ENCODE assay signal across 31 cellular contexts in genomic region chr5:41721521-41721920, GRCh38.
"Had no signal": no experiment of that assay in that cellular context is flagged by ENCODE, and none has a peak within 500 bp of the region (broad histone marks: within the 10 kb centered on the region; RNA-seq: fewer than 3 reads in every experiment).

No MANE protein-coding gene starts in this region.

- H3K4me2 ChIP-seq: smooth muscle cell had no signal

- H3K27me3 Mint-ChIP-seq: activated naive CD8-positive, alpha-beta T cell treated with anti-CD3 and anti-CD28 coated beads for 36 hours; brain; effector memory CD8-positive, alpha-beta T cell; progenitor cell of endocrine pancreas; stimulated activated memory B cell treated with anti-CD40 and anti-IgM and Interleukin-4, amounts not matched to agents 10 μg/mL and 1 μg/mL and 100 μg/mL, for 72 hours had no signal

- H3K4me1 Mint-ChIP-seq: activated naive CD8-positive, alpha-beta T cell treated with anti-CD3 and anti-CD28 coated beads for 36 hours; brain; nephron; stimulated activated memory B cell treated with anti-CD40 and anti-IgM and Interleukin-4, amounts not matched to agents 10 μg/mL and 1 μg/mL and 100 μg/mL, for 72 hours had no signal

- H3K27ac Mint-ChIP-seq: activated naive CD4-positive, alpha-beta T cell treated with anti-CD3 and anti-CD28 coated beads for 36 hours; activated naive CD8-positive, alpha-beta T cell treated with anti-CD3 and anti-CD28 coated beads for 36 hours; brain; effector memory CD8-positive, alpha-beta T cell; nephron; progenitor cell of endocrine pancreas; stimulated activated memory B cell treated with anti-CD40 and anti-IgM and Interleukin-4, amounts not matched to agents 10 μg/mL and 1 μg/mL and 100 μg/mL, for 72 hours had no signal

- H3K4me3 ChIP-seq: ascending aorta, cardiac muscle cell, colonic mucosa, left lung, lower lobe of right lung, mucosa of descending colon, ovary, right lobe of liver, smooth muscle cell, stomach, suprapubic skin, tibial artery, upper lobe of right lung had no signal

- DNase-seq: activated CD4-positive, alpha-beta T cell treated with anti-CD3 and anti-CD28 coated beads for 4 hours; activated CD4-positive, alpha-beta T cell treated with anti-CD3 and anti-CD28 coated beads, Interleukin-2, amount 50 U/mL, for 48 hours; activated CD8-positive, alpha-beta memory T cell treated with anti-CD3 and anti-CD28 coated beads for 24 hours; activated effector memory CD4-positive, alpha-beta T cell treated with anti-CD3 and anti-CD28 coated beads, Interleukin-2, amount 50 U/mL, for 16 hours; activated naive CD4-positive, alpha-beta T cell treated with anti-CD3 and anti-CD28 coated beads for 36 hours; activated naive CD8-positive, alpha-beta T cell treated with anti-CD3 and anti-CD28 coated beads for 36 hours; cerebellar nuclear complex; colonic mucosa; effector memory CD8-positive, alpha-beta T cell; erythroblast; left lung; lower lobe of right lung; mesendoderm; mucosa of descending colon; ovary; right lobe of liver; stimulated activated CD4-positive, alpha-beta T cell treated with anti-CD3 and anti-CD28 coated beads, Interleukin-1b, Interleukin-23, amount 100 ng/mL, for 48 hours; stimulated activated CD4-positive, alpha-beta T cell treated with anti-CD3 and anti-CD28 coated beads, Interleukin-4, amount 100 ng/mL, for 4 hours; stimulated activated CD8-positive, alpha-beta memory T cell treated with anti-CD3 and anti-CD28 coated beads, Interleukin-4, amount 100 ng/mL, for 48 hours; stomach; tibial artery; upper lobe of right lung had no signal

- H3K36me3 ChIP-seq: ascending aorta, cardiac muscle cell, colonic mucosa, left lung, lower lobe of right lung, ovary, right lobe of liver, stomach, suprapubic skin, tibial artery, upper lobe of right lung had no signal

- H3K27me3 ChIP-seq: ascending aorta, cardiac muscle cell, colonic mucosa, left lung, ovary, right lobe of liver, stomach, suprapubic skin, tibial artery, upper lobe of right lung had no signal

- H3K9me3 ChIP-seq: ascending aorta, colonic mucosa, left lung, lower lobe of right lung, mucosa of descending colon, ovary, right lobe of liver, tibial artery, upper lobe of right lung had no signal

- ATAC-seq: effector memory CD8-positive, alpha-beta T cell; left lung; lower lobe of right lung; right lobe of liver; stimulated activated memory B cell treated with anti-CD40 and anti-IgM and Interleukin-4, amounts not matched to agents 10 μg/mL and 1 μg/mL and 100 μg/mL, for 72 hours; upper lobe of right lung had no signal

- H3K4me1 ChIP-seq: ascending aorta, colonic mucosa, left lung, lower lobe of right lung, right lobe of liver, stomach, suprapubic skin, tibial artery, upper lobe of right lung had no signal

- H3K36me3 Mint-ChIP-seq: brain; stimulated activated memory B cell treated with anti-CD40 and anti-IgM and Interleukin-4, amounts not matched to agents 10 μg/mL and 1 μg/mL and 100 μg/mL, for 72 hours had no signal

- H3K4me3 Mint-ChIP-seq: activated naive CD4-positive, alpha-beta T cell treated with anti-CD3 and anti-CD28 coated beads for 36 hours; activated naive CD8-positive, alpha-beta T cell treated with anti-CD3 and anti-CD28 coated beads for 36 hours; brain; effector memory CD8-positive, alpha-beta T cell; nephron; stimulated activated memory B cell treated with anti-CD40 and anti-IgM and Interleukin-4, amounts not matched to agents 10 μg/mL and 1 μg/mL and 100 μg/mL, for 72 hours had no signal

- H3K27ac ChIP-seq: ascending aorta, cardiac muscle cell, colonic mucosa, left lung, lower lobe of right lung, ovary, right lobe of liver, stomach, suprapubic skin, tibial artery, upper lobe of right lung, VCaP had no signal
